1 cellular context compared by ENCODE assay signal in genomic region chr20:13220194-13220856, GRCh38.
A peak's percentile ranks its signal among the peaks of the same experiment; 100 is the strongest.
TF ChIP-seq lines count a peak whose summit lies in the region.

No MANE protein-coding gene starts in this region.

TF ChIP-seq in HepG2, 621 proteins besides CTCF, POLR2A, EP300 and RAD21 (continued from another document and continues in another):
- TF ChIP-seq, protein P1, sequence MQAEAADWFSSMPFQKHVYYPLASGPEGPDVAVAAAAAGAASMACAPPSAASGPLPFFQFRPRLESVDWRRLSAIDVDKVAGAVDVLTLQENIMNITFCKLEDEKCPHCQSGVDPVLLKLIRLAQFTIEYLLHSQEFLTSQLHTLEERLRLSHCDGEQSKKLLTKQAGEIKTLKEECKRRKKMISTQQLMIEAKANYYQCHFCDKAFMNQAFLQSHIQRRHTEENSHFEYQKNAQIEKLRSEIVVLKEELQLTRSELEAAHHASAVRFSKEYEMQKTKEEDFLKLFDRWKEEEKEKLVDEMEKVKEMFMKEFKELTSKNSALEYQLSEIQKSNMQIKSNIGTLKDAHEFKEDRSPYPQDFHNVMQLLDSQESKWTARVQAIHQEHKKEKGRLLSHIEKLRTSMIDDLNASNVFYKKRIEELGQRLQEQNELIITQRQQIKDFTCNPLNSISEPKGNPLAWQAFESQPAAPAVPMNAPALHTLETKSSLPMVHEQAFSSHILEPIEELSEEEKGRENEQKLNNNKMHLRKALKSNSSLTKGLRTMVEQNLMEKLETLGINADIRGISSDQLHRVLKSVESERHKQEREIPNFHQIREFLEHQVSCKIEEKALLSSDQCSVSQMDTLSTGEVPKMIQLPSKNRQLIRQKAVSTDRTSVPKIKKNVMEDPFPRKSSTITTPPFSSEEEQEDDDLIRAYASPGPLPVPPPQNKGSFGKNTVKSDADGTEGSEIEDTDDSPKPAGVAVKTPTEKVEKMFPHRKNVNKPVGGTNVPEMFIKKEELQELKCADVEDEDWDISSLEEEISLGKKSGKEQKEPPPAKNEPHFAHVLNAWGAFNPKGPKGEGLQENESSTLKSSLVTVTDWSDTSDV (CRISPR knock-in tag; IDR thresholded peaks at IDR 0.05): peak; percentile 63; the same call in 1 of the 2 replicates
- TF ChIP-seq ZNF326 (CRISPR knock-in tag; IDR thresholded peaks at IDR 0.05; ENCODE audit: borderline replicate concordance) (no peak), ZNF260 (CRISPR knock-in tag; IDR thresholded peaks at IDR 0.05; ENCODE audit: borderline replicate concordance, low read depth) (no peak), SIN3A (IDR thresholded peaks at IDR 0.05; ENCODE audit: borderline replicate concordance, low read depth, low read length) (no peak), RCOR2 (CRISPR knock-in tag; IDR thresholded peaks at IDR 0.05) (no peak), ZNF230 (CRISPR knock-in tag; IDR thresholded peaks at IDR 0.05) (0 out of 2 replicates have a peak, but pooled peaks have one; percentile 51), PAX8 (CRISPR knock-in tag; IDR thresholded peaks at IDR 0.05; ENCODE audit: borderline replicate concordance) (no peak), ZNF292 (CRISPR knock-in tag; IDR thresholded peaks at IDR 0.05; ENCODE audit: borderline replicate concordance, low read depth) (no peak), ZC3H13 (CRISPR knock-in tag; IDR thresholded peaks at IDR 0.05) (peak; percentile 81; the same call in 1 of the 2 replicates), HMGXB4 (CRISPR knock-in tag; IDR thresholded peaks at IDR 0.05; ENCODE audit: borderline replicate concordance in 1 of 2, low read depth in 1 of 2) (peak in 1 of 2 experiments; percentile 52; a peak in 1 of 4 replicates), ZSCAN22 (CRISPR knock-in tag; IDR thresholded peaks at IDR 0.05) (0 out of 2 replicates have a peak, but pooled peaks have one; percentile 40), TBX3 (IDR thresholded peaks at IDR 0.05; ENCODE audit: borderline replicate concordance) (no peak), FOXJ3 (CRISPR knock-in tag; IDR thresholded peaks at IDR 0.05; ENCODE audit: borderline replicate concordance) (peak; percentile 61), FOXO1 (CRISPR knock-in tag; IDR thresholded peaks at IDR 0.05) (peak; percentile 9; the same call in 1 of the 2 replicates), ZNF33A (CRISPR knock-in tag; IDR thresholded peaks at IDR 0.05; ENCODE audit: borderline replicate concordance) (no peak), MXD3 (CRISPR knock-in tag; IDR thresholded peaks at IDR 0.05) (peak; percentile 84; the same call in 1 of the 2 replicates), NFE2 (CRISPR knock-in tag; IDR thresholded peaks at IDR 0.05) (peak; percentile 5; the same call in 1 of the 2 replicates), MTF2 (CRISPR knock-in tag; IDR thresholded peaks at IDR 0.05; ENCODE audit: borderline replicate concordance) (no peak; the same call in 1 of the 2 replicates), IRF1 (CRISPR knock-in tag; IDR thresholded peaks at IDR 0.05; ENCODE audit: low read depth) (no peak), TCF7 (IDR thresholded peaks at IDR 0.05; ENCODE audit: low read depth) (no peak), ZNF253 (CRISPR knock-in tag; IDR thresholded peaks at IDR 0.05; ENCODE audit: borderline replicate concordance) (peak; percentile 96; the same call in 1 of the 2 replicates), HCFC1 (IDR thresholded peaks at IDR 0.05; ENCODE audit: low read depth, low read length) (no peak), KLF9 (CRISPR knock-in tag; IDR thresholded peaks at IDR 0.05; ENCODE audit: low read depth) (no peak), CBX5 (CRISPR knock-in tag; IDR thresholded peaks at IDR 0.05; ENCODE audit: borderline replicate concordance) (no peak), RXRB (CRISPR knock-in tag; IDR thresholded peaks at IDR 0.05; ENCODE audit: borderline replicate concordance) (0 out of 2 replicates have a peak, but pooled peaks have one; percentile 19), ZNF740 (CRISPR knock-in tag; IDR thresholded peaks at IDR 0.05) (peak; percentile 66; the same call in 1 of the 2 replicates), ZBTB43 (CRISPR knock-in tag; conservative IDR thresholded peaks at IDR 0.05) (peak; percentile 74), SIX4 (CRISPR knock-in tag; IDR thresholded peaks at IDR 0.05) (no peak; the same call in 1 of the 2 replicates), EED (CRISPR knock-in tag; IDR thresholded peaks at IDR 0.05) (peak; percentile 62; the same call in 1 of the 2 replicates), ZBTB2 (CRISPR knock-in tag; IDR thresholded peaks at IDR 0.05; ENCODE audit: low read depth) (peak; percentile 47; the same call in 1 of the 2 replicates), SNAPC5 (CRISPR knock-in tag; IDR thresholded peaks at IDR 0.05; ENCODE audit: borderline replicate concordance) (no peak), ZNF7 (CRISPR knock-in tag; IDR thresholded peaks at IDR 0.05) (no peak), ZNF543 (CRISPR knock-in tag; IDR thresholded peaks at IDR 0.05) (peak; percentile 85; the same call in 1 of the 2 replicates), ZNF121 (CRISPR knock-in tag; IDR thresholded peaks at IDR 0.05) (0 out of 2 replicates have a peak, but pooled peaks have one; percentile 15), SRSF1 (optimal IDR thresholded peaks at IDR 0.05; ENCODE audit: low read depth, low read length) (peak; percentile 84)
- TF ChIP-seq, protein P2, sequence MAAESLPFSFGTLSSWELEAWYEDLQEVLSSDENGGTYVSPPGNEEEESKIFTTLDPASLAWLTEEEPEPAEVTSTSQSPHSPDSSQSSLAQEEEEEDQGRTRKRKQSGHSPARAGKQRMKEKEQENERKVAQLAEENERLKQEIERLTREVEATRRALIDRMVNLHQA (CRISPR knock-in tag; IDR thresholded peaks at IDR 0.05): no peak
- TF ChIP-seq, protein P3, sequence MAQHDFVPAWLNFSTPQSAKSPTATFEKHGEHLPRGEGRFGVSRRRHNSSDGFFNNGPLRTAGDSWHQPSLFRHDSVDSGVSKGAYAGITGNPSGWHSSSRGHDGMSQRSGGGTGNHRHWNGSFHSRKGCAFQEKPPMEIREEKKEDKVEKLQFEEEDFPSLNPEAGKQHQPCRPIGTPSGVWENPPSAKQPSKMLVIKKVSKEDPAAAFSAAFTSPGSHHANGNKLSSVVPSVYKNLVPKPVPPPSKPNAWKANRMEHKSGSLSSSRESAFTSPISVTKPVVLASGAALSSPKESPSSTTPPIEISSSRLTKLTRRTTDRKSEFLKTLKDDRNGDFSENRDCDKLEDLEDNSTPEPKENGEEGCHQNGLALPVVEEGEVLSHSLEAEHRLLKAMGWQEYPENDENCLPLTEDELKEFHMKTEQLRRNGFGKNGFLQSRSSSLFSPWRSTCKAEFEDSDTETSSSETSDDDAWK (CRISPR knock-in tag; IDR thresholded peaks at IDR 0.05): no peak
- TF ChIP-seq, protein P4, sequence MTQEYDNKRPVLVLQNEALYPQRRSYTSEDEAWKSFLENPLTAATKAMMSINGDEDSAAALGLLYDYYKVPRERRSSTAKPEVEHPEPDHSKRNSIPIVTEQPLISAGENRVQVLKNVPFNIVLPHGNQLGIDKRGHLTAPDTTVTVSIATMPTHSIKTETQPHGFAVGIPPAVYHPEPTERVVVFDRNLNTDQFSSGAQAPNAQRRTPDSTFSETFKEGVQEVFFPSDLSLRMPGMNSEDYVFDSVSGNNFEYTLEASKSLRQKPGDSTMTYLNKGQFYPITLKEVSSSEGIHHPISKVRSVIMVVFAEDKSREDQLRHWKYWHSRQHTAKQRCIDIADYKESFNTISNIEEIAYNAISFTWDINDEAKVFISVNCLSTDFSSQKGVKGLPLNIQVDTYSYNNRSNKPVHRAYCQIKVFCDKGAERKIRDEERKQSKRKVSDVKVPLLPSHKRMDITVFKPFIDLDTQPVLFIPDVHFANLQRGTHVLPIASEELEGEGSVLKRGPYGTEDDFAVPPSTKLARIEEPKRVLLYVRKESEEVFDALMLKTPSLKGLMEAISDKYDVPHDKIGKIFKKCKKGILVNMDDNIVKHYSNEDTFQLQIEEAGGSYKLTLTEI (CRISPR knock-in tag; conservative IDR thresholded peaks at IDR 0.05): no peak
- TF ChIP-seq, protein P5, sequence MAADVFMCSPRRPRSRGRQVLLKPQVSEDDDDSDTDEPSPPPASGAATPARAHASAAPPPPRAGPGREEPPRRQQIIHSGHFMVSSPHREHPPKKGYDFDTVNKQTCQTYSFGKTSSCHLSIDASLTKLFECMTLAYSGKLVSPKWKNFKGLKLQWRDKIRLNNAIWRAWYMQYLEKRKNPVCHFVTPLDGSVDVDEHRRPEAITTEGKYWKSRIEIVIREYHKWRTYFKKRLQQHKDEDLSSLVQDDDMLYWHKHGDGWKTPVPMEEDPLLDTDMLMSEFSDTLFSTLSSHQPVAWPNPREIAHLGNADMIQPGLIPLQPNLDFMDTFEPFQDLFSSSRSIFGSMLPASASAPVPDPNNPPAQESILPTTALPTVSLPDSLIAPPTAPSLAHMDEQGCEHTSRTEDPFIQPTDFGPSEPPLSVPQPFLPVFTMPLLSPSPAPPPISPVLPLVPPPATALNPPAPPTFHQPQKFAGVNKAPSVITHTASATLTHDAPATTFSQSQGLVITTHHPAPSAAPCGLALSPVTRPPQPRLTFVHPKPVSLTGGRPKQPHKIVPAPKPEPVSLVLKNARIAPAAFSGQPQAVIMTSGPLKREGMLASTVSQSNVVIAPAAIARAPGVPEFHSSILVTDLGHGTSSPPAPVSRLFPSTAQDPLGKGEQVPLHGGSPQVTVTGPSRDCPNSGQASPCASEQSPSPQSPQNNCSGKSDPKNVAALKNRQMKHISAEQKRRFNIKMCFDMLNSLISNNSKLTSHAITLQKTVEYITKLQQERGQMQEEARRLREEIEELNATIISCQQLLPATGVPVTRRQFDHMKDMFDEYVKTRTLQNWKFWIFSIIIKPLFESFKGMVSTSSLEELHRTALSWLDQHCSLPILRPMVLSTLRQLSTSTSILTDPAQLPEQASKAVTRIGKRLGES (CRISPR knock-in tag; IDR thresholded peaks at IDR 0.05; ENCODE audit: borderline replicate concordance): peak; percentile 71; the same call in 1 of the 2 replicates
- TF ChIP-seq, protein P6, sequence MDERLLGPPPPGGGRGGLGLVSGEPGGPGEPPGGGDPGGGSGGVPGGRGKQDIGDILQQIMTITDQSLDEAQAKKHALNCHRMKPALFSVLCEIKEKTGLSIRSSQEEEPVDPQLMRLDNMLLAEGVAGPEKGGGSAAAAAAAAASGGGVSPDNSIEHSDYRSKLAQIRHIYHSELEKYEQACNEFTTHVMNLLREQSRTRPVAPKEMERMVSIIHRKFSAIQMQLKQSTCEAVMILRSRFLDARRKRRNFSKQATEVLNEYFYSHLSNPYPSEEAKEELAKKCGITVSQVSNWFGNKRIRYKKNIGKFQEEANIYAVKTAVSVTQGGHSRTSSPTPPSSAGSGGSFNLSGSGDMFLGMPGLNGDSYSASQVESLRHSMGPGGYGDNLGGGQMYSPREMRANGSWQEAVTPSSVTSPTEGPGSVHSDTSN (CRISPR knock-in tag; IDR thresholded peaks at IDR 0.05): no peak
- TF ChIP-seq, protein P7, sequence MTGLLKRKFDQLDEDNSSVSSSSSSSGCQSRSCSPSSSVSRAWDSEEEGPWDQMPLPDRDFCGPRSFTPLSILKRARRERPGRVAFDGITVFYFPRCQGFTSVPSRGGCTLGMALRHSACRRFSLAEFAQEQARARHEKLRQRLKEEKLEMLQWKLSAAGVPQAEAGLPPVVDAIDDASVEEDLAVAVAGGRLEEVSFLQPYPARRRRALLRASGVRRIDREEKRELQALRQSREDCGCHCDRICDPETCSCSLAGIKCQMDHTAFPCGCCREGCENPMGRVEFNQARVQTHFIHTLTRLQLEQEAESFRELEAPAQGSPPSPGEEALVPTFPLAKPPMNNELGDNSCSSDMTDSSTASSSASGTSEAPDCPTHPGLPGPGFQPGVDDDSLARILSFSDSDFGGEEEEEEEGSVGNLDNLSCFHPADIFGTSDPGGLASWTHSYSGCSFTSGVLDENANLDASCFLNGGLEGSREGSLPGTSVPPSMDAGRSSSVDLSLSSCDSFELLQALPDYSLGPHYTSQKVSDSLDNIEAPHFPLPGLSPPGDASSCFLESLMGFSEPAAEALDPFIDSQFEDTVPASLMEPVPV (CRISPR knock-in tag; IDR thresholded peaks at IDR 0.05): peak; percentile 59; the same call in 1 of the 2 replicates
